ENCODE assay signal across 16 cellular contexts in the genomic region with DNA sequence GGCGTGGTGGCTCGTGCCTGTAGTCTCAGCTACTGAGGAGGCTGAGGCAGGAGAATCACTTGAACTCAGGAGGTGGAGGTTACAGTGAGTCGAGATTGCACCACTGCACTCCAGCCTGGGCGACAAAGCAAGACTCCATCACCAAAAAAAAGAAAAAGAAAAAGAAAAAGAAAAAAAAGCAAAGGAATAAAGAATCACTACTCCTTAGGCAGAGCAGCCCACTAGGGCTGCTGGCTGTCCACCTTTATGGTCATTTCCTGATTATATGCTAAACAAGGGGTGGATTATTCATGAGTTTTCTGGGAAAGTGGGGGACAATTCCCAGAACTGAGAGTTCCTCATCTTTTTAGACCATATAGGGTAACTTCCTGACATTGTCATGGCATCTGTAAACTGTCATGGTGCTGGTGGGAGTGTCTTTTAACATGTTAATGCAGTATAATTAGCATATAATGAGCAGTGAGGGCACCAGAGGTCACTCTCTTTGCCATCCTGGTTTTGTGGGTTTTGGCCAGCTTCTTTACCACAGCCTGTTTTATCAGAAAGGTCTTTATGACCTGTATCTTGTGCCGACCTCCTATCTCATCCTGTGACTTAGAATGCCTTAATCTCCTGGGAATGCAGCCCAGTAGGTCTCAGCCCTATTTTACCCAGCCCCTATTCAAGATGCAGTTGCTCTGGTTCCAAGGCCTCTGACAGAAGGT. TPM values are rescaled to one million over a fixed set of nuclear protein-coding genes. Genes with fewer than 3 reads are reported as not detected.
"Had no signal": no experiment of that assay in that cellular context is flagged by ENCODE, and none has a peak within 500 bp of the region (broad histone marks: within the 10 kb centered on the region; RNA-seq: fewer than 3 reads in every experiment).

No MANE protein-coding gene starts in this region.

RNA-seq across cellular contexts. Expression of gene OR4D9, which starts 36.4 kb away (rescaled TPM):
- total RNA-seq: activated CD4-positive, alpha-beta T cell treated with anti-CD3 and anti-CD28 coated beads, Interleukin-2, amount 10 ng/mL, durations not matched to agents 7 days and 5 days; activated CD8-positive, alpha-beta memory T cell treated with anti-CD3 and anti-CD28 coated beads for 36 hours; activated naive CD4-positive, alpha-beta T cell treated with anti-CD3 and anti-CD28 coated beads for 36 hours; activated T-helper 17 cell treated with anti-CD3 and anti-CD28 coated beads, Interleukin-2, amount 50 U/mL, for 72 hours; cardiac septum; colonic mucosa; glomerular endothelial cell; lower lobe of right lung; naive thymus-derived CD8-positive, alpha-beta T cell; osteoblast; pulmonary artery endothelial cell; sciatic nerve; spleen; T-cell; tibial nerve had no signal
- polyA plus RNA-seq: naive thymus-derived CD8-positive, alpha-beta T cell; spleen had no signal

RNA-seq across cellular contexts. Expression of gene OR4D11, which starts 44.4 kb away (rescaled TPM):
- total RNA-seq: activated CD4-positive, alpha-beta T cell treated with anti-CD3 and anti-CD28 coated beads, Interleukin-2, amount 10 ng/mL, durations not matched to agents 7 days and 5 days; activated CD8-positive, alpha-beta memory T cell treated with anti-CD3 and anti-CD28 coated beads for 36 hours; activated naive CD4-positive, alpha-beta T cell treated with anti-CD3 and anti-CD28 coated beads for 36 hours; activated T-helper 17 cell treated with anti-CD3 and anti-CD28 coated beads, Interleukin-2, amount 50 U/mL, for 72 hours; cardiac septum; colonic mucosa; glomerular endothelial cell; lower lobe of right lung; mononuclear cell; naive thymus-derived CD8-positive, alpha-beta T cell; osteoblast; pulmonary artery endothelial cell; sciatic nerve; spleen; T-cell; tibial nerve had no signal
- polyA plus RNA-seq: naive thymus-derived CD8-positive, alpha-beta T cell; spleen had no signal
